Comparison of ENCODE assay signal across 8 cellular contexts in the genomic region with DNA sequence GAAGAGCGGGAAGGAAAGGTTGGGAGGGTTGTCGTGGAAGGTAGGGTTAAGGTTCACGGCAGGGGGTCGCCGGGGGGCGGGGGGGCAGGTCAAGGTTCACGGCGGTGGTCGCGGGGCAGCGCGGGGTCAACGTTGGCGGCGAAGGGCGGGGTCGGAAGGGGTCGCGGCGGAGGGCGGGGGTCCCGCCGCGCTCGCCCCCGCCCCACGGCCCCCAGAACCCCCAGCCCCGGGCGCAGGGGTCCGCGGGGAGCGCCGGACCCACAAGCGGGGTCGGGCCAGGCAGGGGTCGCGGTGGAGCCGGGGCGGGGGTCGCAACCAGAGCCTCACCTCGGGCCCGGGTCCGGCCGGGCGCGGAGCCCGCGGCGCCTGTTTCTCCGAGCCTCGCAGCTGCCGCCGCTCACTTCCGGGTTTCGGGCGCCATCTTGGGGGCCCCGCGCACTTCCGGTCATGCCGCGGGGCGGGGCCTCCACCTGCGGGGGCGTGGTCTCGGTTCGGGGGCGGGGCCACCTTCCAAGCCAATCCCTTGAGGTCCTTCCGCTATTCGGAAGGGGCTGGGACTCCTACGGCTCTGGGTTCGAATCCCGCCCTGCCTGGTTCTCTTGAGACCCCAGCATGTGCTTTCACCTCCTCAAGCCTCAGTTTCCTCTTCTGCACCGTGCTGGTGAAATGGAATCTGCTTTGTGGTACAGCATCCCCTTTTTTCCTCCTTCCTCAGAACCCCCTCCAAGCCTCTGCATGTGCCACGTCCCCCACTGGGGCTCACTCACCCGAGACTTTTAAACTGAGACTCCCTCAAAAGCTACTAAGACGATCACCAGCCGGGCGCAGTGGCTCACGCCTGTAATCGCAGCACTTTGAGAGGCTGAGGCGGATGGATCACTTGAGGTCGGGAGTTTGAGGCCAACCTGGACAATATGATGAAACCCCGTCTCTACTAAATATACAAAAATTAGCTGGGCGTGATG. TPM values are rescaled to one million over a fixed set of nuclear protein-coding genes. Genes with fewer than 3 reads are reported as not detected.
DNase-seq lines count a peak whose midpoint lies in the region; ATAC-seq, FAIRE-seq and TF ChIP-seq lines count a peak whose summit lies in the region.

A gene with protein sequence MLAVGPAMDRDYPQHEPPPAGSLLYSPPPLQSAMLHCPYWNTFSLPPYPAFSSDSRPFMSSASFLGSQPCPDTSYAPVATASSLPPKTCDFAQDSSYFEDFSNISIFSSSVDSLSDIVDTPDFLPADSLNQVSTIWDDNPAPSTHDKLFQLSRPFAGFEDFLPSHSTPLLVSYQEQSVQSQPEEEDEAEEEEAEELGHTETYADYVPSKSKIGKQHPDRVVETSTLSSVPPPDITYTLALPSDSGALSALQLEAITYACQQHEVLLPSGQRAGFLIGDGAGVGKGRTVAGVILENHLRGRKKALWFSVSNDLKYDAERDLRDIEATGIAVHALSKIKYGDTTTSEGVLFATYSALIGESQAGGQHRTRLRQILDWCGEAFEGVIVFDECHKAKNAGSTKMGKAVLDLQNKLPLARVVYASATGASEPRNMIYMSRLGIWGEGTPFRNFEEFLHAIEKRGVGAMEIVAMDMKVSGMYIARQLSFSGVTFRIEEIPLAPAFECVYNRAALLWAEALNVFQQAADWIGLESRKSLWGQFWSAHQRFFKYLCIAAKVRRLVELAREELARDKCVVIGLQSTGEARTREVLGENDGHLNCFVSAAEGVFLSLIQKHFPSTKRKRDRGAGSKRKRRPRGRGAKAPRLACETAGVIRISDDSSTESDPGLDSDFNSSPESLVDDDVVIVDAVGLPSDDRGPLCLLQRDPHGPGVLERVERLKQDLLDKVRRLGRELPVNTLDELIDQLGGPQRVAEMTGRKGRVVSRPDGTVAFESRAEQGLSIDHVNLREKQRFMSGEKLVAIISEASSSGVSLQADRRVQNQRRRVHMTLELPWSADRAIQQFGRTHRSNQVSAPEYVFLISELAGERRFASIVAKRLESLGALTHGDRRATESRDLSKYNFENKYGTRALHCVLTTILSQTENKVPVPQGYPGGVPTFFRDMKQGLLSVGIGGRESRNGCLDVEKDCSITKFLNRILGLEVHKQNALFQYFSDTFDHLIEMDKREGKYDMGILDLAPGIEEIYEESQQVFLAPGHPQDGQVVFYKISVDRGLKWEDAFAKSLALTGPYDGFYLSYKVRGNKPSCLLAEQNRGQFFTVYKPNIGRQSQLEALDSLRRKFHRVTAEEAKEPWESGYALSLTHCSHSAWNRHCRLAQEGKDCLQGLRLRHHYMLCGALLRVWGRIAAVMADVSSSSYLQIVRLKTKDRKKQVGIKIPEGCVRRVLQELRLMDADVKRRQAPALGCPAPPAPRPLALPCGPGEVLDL (N-terminal part only) (minus strand): TSS at position 424 of the 965 bp plus-strand sequence. CDS start 19,992 bp downstream, outside the sequence.

- intact Hi-C loops in breast epithelium (cut with DNase I; ENCODE audit: low total_unique reads) = no loop called here

- no peak for TF ChIP-seq CTCF in WTC11 (IDR thresholded peaks at IDR 0.05)
- TF ChIP-seq CTCF in breast epithelium (IDR thresholded peaks at IDR 0.05) = no peak

- peak; percentile 89 for DNase-seq in ELR (ENCODE audit: low read depth)
- DNase-seq in NCI-H2171 (lab: John Stamatoyannopoulos, UW) = peak; percentile 74
- DNase-seq in WTC11 (ENCODE audit: low spot score) = peak; percentile 96
- DNase-seq in breast epithelium (ENCODE audit: low spot score in 2 of 2) = peak; percentile 68 to 88
- peak; percentile 97 for DNase-seq in iPS-NIHi7 (ENCODE audit: extremely low spot score)
- DNase-seq in small intestine = peak; percentile 85
- no peak for DNase-seq in HPDE6-E6E7 (ENCODE audit: extremely low spot score)

- 13 to 21% (median 19%) methylated on average over 44 to 84 of the region's 84 CpGs for WGBS in small intestine, 3 donors

- FAIRE-seq in small intestine (lab: Jason Lieb, UNC) = no peak

- peaks cover 22% of the 10 kb centered on the region for H3K4me1 Mint-ChIP-seq in WTC11

- H3K27me3 ChIP-seq in breast epithelium (no peaks in the 10 kb centered on the region), small intestine (ENCODE audit: control insufficient read depth in 2 of 2, insufficient read depth in 2 of 2, low read length in 2 of 2) (no peaks in the 10 kb centered on the region)

- peak within 1 kb of the TSS; percentile 85 for H3K4me3 Mint-ChIP-seq in WTC11

- ATAC-seq in HG02852 (IDR thresholded peaks at IDR 0.05; ENCODE audit: unreplicated experiment) = peak; percentile 58
- ATAC-seq in WTC11 = peak; percentile 67

- CTCF ChIA-PET in WTC11 (lab: Charles Lee) = interaction anchor here (0.6 to 1.1 kb wide), 4 partner anchors 43 to 92 kb away, joined by 3 to 4 read pairs (median 3); no protein-coding TSS in a partner anchor

- no peaks in the 10 kb centered on the region for H3K27me3 Mint-ChIP-seq in WTC11 (ENCODE audit: low read depth)

- H3K27ac ChIP-seq in breast epithelium (peak within 1 kb of the TSS; percentile 99), small intestine (ENCODE audit: low read depth in 1 of 2, low read length in 1 of 2) (peak within 1 kb of the TSS; percentile 91 to 94)

- peak; percentile 34 for TF ChIP-seq POLR2A in breast epithelium (IDR thresholded peaks at IDR 0.05)

- H3K36me3 ChIP-seq in breast epithelium (no peaks in the 10 kb centered on the region), small intestine (ENCODE audit: control insufficient read depth in 2 of 2, insufficient read depth in 2 of 2, low read length in 2 of 2) (no peaks in the 10 kb centered on the region)

- H3K4me3 ChIP-seq in breast epithelium = peak within 1 kb of the TSS; percentile 83 to 95 (median 91)
- peak within 1 kb of the TSS; percentile 92 to 93 for H3K4me3 ChIP-seq in small intestine (ENCODE audit: low read depth in 1 of 2, low read length in 2 of 2)

- H3K36me3 Mint-ChIP-seq in WTC11 = no peaks in the 10 kb centered on the region; the same call in 1 of the 2 replicates

- POLR2A ChIA-PET in WTC11 (lab: Charles Lee) = no interaction called here

- H3K4me1 ChIP-seq in breast epithelium (peaks cover 22 to 28% of the 10 kb centered on the region in 2 donors), small intestine (ENCODE audit: control insufficient read depth in 2 of 2, insufficient read depth in 1 of 2, low read depth in 1 of 2, low read length in 1 of 2) (peaks cover 0 to 2% of the 10 kb centered on the region in 2 donors)

- no peaks in the 10 kb centered on the region for H3K9me3 Mint-ChIP-seq in WTC11

- H3K9me3 ChIP-seq in breast epithelium (no peaks in the 10 kb centered on the region), small intestine (ENCODE audit: control insufficient read depth, low read depth) (no peaks in the 10 kb centered on the region)

- peak within 1 kb of the TSS; percentile 89 for H3K27ac Mint-ChIP-seq in WTC11

TF ChIP-seq in WTC11, 78 proteins besides CTCF, POLR2A, EP300 and RAD21 (continues in another document):
- TF ChIP-seq USF1 (CRISPR knock-in tag; IDR thresholded peaks at IDR 0.05) (peak; percentile 61; the same call in 1 of the 2 replicates), ZNF219 (CRISPR knock-in tag; IDR thresholded peaks at IDR 0.05; ENCODE audit: borderline replicate concordance) (no peak), NFATC4 (CRISPR knock-in tag; IDR thresholded peaks at IDR 0.05) (no peak), NR2C2 (CRISPR knock-in tag; IDR thresholded peaks at IDR 0.05) (no peak), ZMAT4 (CRISPR knock-in tag; IDR thresholded peaks at IDR 0.05) (no peak)
- TF ChIP-seq, protein P1, sequence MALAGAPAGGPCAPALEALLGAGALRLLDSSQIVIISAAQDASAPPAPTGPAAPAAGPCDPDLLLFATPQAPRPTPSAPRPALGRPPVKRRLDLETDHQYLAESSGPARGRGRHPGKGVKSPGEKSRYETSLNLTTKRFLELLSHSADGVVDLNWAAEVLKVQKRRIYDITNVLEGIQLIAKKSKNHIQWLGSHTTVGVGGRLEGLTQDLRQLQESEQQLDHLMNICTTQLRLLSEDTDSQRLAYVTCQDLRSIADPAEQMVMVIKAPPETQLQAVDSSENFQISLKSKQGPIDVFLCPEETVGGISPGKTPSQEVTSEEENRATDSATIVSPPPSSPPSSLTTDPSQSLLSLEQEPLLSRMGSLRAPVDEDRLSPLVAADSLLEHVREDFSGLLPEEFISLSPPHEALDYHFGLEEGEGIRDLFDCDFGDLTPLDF (CRISPR knock-in tag; IDR thresholded peaks at IDR 0.05) = no peak

RNA-seq across cellular contexts. Expression of the gene that starts here (rescaled TPM):
- total RNA-seq in WTC11 (2021) (40.7 to 57.3 TPM (median 48.0 TPM) in 3 replicates), breast epithelium (10 to 100 TPM; 15.4 to 63.3 (median 43.9) TPM)
- 10 to 100 TPM; 19.7 to 32.1 (median 19.7) TPM for polyA plus RNA-seq in small intestine
